8 cellular contexts compared by ENCODE assay signal in the genomic region with DNA sequence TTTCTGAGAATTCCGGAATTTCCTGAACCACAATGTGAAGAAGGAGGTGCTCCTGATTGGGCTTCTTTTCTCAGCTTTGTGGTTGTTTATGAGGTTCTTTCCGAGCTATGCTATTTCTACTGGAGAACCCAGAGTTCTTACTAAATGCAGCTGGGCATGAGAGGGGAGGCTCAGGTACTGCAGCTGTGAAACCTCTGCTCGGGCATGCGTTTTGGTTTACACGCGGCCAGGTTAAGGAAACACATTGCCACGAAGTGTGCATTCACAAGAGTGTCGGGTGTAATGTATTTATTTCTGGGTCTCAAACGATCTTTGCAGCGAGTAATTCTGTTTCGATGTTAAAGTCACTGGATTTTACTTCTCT. TPM values are rescaled to one million over a fixed set of nuclear protein-coding genes. Genes with fewer than 3 reads are reported as not detected.
DNase-seq lines count a peak whose midpoint lies in the region; ATAC-seq and TF ChIP-seq lines count a peak whose summit lies in the region.

No MANE protein-coding gene starts in this region.

- no peak for TF ChIP-seq CTCF in HCT116 (IDR thresholded peaks at IDR 0.05 in 2 of 3, conservative IDR thresholded peaks at IDR 0.05 in 1 of 3; ENCODE audit: borderline replicate concordance in 1 of 3, insufficient read depth in 1 of 3, low read depth in 2 of 3, low read length in 2 of 3)
- no peak for TF ChIP-seq CTCF in fibroblast of pulmonary artery (IDR thresholded peaks at IDR 0.05; ENCODE audit: low read length, missing control alignments)
- no peak for TF ChIP-seq CTCF in osteocyte (IDR thresholded peaks at IDR 0.05)

- H3K4me1 ChIP-seq in HCT116 (ENCODE audit: control insufficient read depth in 1 of 2, insufficient read depth in 2 of 2, low read length in 2 of 2) = peaks cover 0 to 15% of the 10 kb centered on the region in 2 experiments; a peak in 2 of 4 replicates

- H3K4me3 ChIP-seq in HCT116 (replicated peaks in 1 of 2; ENCODE audit: low read depth in 1 of 2, low read length in 2 of 2) (peak overlapping the region; percentile 10 to 63), MG63 (peak overlapping the region; percentile 77), fibroblast of pulmonary artery (replicated peaks; ENCODE audit: low read depth, low read length) (peak overlapping the region; percentile 72)

- H3K9me3 ChIP-seq in HCT116 (ENCODE audit: control insufficient read depth in 1 of 2, insufficient read depth in 1 of 2, low read depth in 1 of 2, low read length in 2 of 2) (no peaks in the 10 kb centered on the region), MG63 (no peaks in the 10 kb centered on the region)

- no peaks in the 10 kb centered on the region for H3K9me3 Mint-ChIP-seq in osteocyte (ENCODE audit: unreplicated experiment)

- H3K27ac ChIP-seq in HCT116 (ENCODE audit: low read depth, low read length) = no peak overlapping the region

- peak overlapping the region; percentile 74 for H3K4me2 ChIP-seq in HCT116 (ENCODE audit: low read length)

- H3K36me3 ChIP-seq in HCT116 (ENCODE audit: control insufficient read depth in 1 of 2, insufficient read depth in 2 of 2, low read length in 2 of 2) (peaks cover 19 to 24% of the 10 kb centered on the region in 2 experiments), MG63 (peaks cover 29% of the 10 kb centered on the region)

- no peak for ATAC-seq in HCT116

- H3K27ac Mint-ChIP-seq in osteocyte (ENCODE audit: unreplicated experiment) = peak overlapping the region; percentile 62

- no peak for TF ChIP-seq POLR2A in HCT116 (IDR thresholded peaks at IDR 0.05; ENCODE audit: borderline replicate concordance, extremely low read depth, insufficient read depth, insufficient read length)

- TF ChIP-seq RAD21 in HCT116 (IDR thresholded peaks at IDR 0.05; ENCODE audit: low read depth) = no peak

- H3K36me3 Mint-ChIP-seq in osteocyte (ENCODE audit: unreplicated experiment) = peaks cover 8% of the 10 kb centered on the region

- peaks cover 34% of the 10 kb centered on the region for H3K4me1 Mint-ChIP-seq in osteocyte (ENCODE audit: unreplicated experiment)

- H3K9me2 ChIP-seq in HCT116 (ENCODE audit: insufficient read depth) = no peaks in the 10 kb centered on the region

- intact Hi-C loops in HCT116 (cut with micrococcal nuclease) = no loop called here

- H2AFZ ChIP-seq in HCT116 (ENCODE audit: low read depth, low read length, poor library complexity, severe bottlenecking) = peak overlapping the region; percentile 33

- CTCF ChIA-PET in HCT116 (lab: Charles Lee) = no interaction called here

- H3K4me3 Mint-ChIP-seq in osteocyte (ENCODE audit: unreplicated experiment) = peak overlapping the region; percentile 91

- peaks cover 29% of the 10 kb centered on the region for H3K79me2 ChIP-seq in HCT116 (ENCODE audit: insufficient read depth, low read length)

- peaks cover 36% of the 10 kb centered on the region for H3K27me3 Mint-ChIP-seq in osteocyte (ENCODE audit: unreplicated experiment)

- POLR2A ChIA-PET in HCT116 (lab: Charles Lee) = no interaction called here

- BruUV-seq in HCT116 (replicated peaks; lab: Mats Ljungman, UMichigan) = no TSS peak

- H3K27me3 ChIP-seq in HCT116 (ENCODE audit: insufficient read depth, low read length) (peaks cover 40% of the 10 kb centered on the region), MG63 (peaks cover 52% of the 10 kb centered on the region)

- RAD21 ChIA-PET in HCT116 (lab: Charles Lee; ENCODE audit: low non-redundant PET in 1 of 2, low total read pairs in 2 of 2, uncharacterized antibody in 2 of 2, unreplicated experiment in 2 of 2) = no interaction called here

- DNase-seq in DMS 273 (lab: John Stamatoyannopoulos, UW; ENCODE audit: unreplicated experiment) = peak; percentile 49
- no peak for DNase-seq in DMS 273 treated with DMSO at 0.1 percent for 48 hours (lab: John Stamatoyannopoulos, UW)
- DNase-seq in HCT116 (ENCODE audit: low read depth, low spot score) = no peak
- peak; percentile 1 for DNase-seq in MG63
- peak; percentile 42 for DNase-seq in activated T-cell treated with anti-CD3 and anti-CD28 coated beads for 24 hours (ENCODE audit: low read depth)
- DNase-seq in fibroblast of pulmonary artery (ENCODE audit: low read depth) = peak; percentile 7
- no peak for DNase-seq in osteocyte (ENCODE audit: extremely low spot score, unreplicated experiment)
- DNase-seq in epidermal melanocyte (ENCODE audit: insufficient read length, low spot score) = no peak

- H4K20me1 ChIP-seq in HCT116 (ENCODE audit: insufficient read depth) = peaks cover 13% of the 10 kb centered on the region; the same call in 1 of the 2 replicates

- peak overlapping the region; percentile 85 for H3K9ac ChIP-seq in HCT116 (ENCODE audit: low read length)

TF ChIP-seq in HCT116, 20 proteins besides CTCF, POLR2A, EP300 and RAD21:
- no peak for TF ChIP-seq EGR1 (IDR thresholded peaks at IDR 0.05; ENCODE audit: low read depth)
- TF ChIP-seq ZNF274 (IDR thresholded peaks at IDR 0.05; ENCODE audit: low read depth, low read length) = no peak
- TF ChIP-seq, protein P1, sequence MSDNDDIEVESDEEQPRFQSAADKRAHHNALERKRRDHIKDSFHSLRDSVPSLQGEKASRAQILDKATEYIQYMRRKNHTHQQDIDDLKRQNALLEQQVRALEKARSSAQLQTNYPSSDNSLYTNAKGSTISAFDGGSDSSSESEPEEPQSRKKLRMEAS (IDR thresholded peaks at IDR 0.05) = no peak
- TF ChIP-seq, protein P2, sequence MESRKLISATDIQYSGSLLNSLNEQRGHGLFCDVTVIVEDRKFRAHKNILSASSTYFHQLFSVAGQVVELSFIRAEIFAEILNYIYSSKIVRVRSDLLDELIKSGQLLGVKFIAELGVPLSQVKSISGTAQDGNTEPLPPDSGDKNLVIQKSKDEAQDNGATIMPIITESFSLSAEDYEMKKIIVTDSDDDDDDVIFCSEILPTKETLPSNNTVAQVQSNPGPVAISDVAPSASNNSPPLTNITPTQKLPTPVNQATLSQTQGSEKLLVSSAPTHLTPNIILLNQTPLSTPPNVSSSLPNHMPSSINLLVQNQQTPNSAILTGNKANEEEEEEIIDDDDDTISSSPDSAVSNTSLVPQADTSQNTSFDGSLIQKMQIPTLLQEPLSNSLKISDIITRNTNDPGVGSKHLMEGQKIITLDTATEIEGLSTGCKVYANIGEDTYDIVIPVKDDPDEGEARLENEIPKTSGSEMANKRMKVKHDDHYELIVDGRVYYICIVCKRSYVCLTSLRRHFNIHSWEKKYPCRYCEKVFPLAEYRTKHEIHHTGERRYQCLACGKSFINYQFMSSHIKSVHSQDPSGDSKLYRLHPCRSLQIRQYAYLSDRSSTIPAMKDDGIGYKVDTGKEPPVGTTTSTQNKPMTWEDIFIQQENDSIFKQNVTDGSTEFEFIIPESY (IDR thresholded peaks at IDR 0.05; ENCODE audit: extremely low read depth, insufficient replicate concordance, low read length) = no peak
- TF ChIP-seq FOSL1 (IDR thresholded peaks at IDR 0.05; ENCODE audit: low read depth) = no peak
- TF ChIP-seq CEBPB (IDR thresholded peaks at IDR 0.05; ENCODE audit: low read depth) = no peak

RNA-seq across cellular contexts. Expression of a gene that starts 0.7 kb away (rescaled TPM):
- total RNA-seq in HCT116 (2021; ENCODE audit: unreplicated experiment) (10.3 TPM), osteocyte (2.4 and 3.1 TPM in 2 replicates)
- polyA plus RNA-seq in HCT116 (2012) = 0.82 and 0.95 TPM in 2 replicates
- total RNA-seq in MG63 (2014; rRNA removed; shearing (Covaris generic); ENCODE audit: low replicate concordance) = 3.5 and 4.0 TPM in 2 replicates

RNA-seq across cellular contexts. Expression of a gene that starts 51.6 kb away (rescaled TPM):
- total RNA-seq in HCT116 (2021; ENCODE audit: unreplicated experiment) (not detected), osteocyte (12.3 and 12.9 TPM in 2 replicates)
- polyA plus RNA-seq in HCT116 (2012) = not detected in 2 replicates
- total RNA-seq in MG63 (2014; rRNA removed; shearing (Covaris generic); ENCODE audit: low replicate concordance) = not detected in 2 replicates

Comparison
In these comparisons a context has a peak if more than half of its experiments do, and no peak if none do; other contexts are left out.
1. DNase-seq: peak in DMS 273 (single experiment), MG63 (single experiment), activated T-cell treated with anti-CD3 and anti-CD28 coated beads for 24 hours (single experiment) and fibroblast of pulmonary artery (single experiment); none in DMS 273 treated with DMSO at 0.1 percent for 48 hours (single experiment), HCT116 (single experiment), osteocyte (single experiment) and epidermal melanocyte (single experiment).
2. RNA of a gene that starts 51.6 kb away (total RNA-seq): 12.3 to 12.9 TPM in osteocyte; not detected in HCT116 (single experiment) and not detected in MG63; every median in the first group is over 10 times any median in the second.
3. Peak in every context shown above with its lines, with median percentiles within 50 percentile points of each other: H3K4me3 ChIP-seq.